1 cellular context compared by ENCODE assay signal in the genomic region with DNA sequence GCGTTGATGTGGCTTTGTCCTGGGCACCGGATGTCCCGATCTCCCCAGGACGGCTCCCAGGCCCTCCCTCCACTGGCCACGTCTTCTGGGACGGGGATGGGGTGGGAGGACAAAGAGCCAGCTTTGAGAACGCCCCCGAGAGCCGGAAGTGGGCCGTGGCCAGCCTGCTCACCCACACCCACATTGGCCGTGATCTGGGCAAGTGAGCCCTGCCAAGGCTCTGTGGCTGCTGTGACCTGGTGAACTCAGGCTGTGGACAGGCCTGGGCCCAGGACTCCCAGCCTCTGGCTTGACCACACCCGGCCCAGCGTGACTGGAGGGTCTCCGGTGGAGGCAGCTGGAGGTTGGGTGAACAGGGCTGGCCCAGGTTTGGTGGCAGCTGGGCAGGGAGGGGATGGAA.
A peak's percentile ranks its signal among the peaks of the same experiment; 100 is the strongest.
TF ChIP-seq lines count a peak whose summit lies in the region.

No MANE protein-coding gene starts in this region.

TF ChIP-seq in HepG2, 621 proteins besides CTCF, POLR2A, EP300 and RAD21:
- TF ChIP-seq PHF21A (CRISPR knock-in tag; IDR thresholded peaks at IDR 0.05) (no peak), ARID2 (CRISPR knock-in tag; IDR thresholded peaks at IDR 0.05; ENCODE audit: borderline replicate concordance) (no peak), ZNF562 (CRISPR knock-in tag; IDR thresholded peaks at IDR 0.05; ENCODE audit: borderline replicate concordance) (no peak), GABPB1 (CRISPR knock-in tag; IDR thresholded peaks at IDR 0.05) (peak; percentile 42), NR2F2 (IDR thresholded peaks at IDR 0.05; ENCODE audit: borderline replicate concordance, low read depth) (no peak), ZNF788 (CRISPR knock-in tag; IDR thresholded peaks at IDR 0.05; ENCODE audit: borderline replicate concordance) (no peak), EEA1 (CRISPR knock-in tag; IDR thresholded peaks at IDR 0.05; ENCODE audit: borderline replicate concordance) (0 out of 2 replicates have a peak, but pooled peaks have one; percentile 6), PLRG1 (conservative IDR thresholded peaks at IDR 0.05) (no peak), FIP1L1 (IDR thresholded peaks at IDR 0.05; ENCODE audit: borderline replicate concordance, insufficient read depth, low read depth, low read length) (no peak), FOXP1 (IDR thresholded peaks at IDR 0.05) (no peak), FOXP1 (CRISPR knock-in tag; IDR thresholded peaks at IDR 0.05) (no peak), ZNF782 (CRISPR knock-in tag; IDR thresholded peaks at IDR 0.05; ENCODE audit: borderline replicate concordance) (no peak), HNRNPUL1 (IDR thresholded peaks at IDR 0.05; ENCODE audit: low read depth, low read length) (no peak), SOX13 (IDR thresholded peaks at IDR 0.05) (no peak), SOX13 (CRISPR knock-in tag; conservative IDR thresholded peaks at IDR 0.05 in 1 of 2, IDR thresholded peaks at IDR 0.05 in 1 of 2) (no peak), SRF (IDR thresholded peaks at IDR 0.05; ENCODE audit: low read depth, low read length) (no peak), LCORL (IDR thresholded peaks at IDR 0.05) (no peak), LCORL (CRISPR knock-in tag; IDR thresholded peaks at IDR 0.05) (no peak), ZNF3 (CRISPR knock-in tag; IDR thresholded peaks at IDR 0.05) (no peak), NFKB2 (CRISPR knock-in tag; IDR thresholded peaks at IDR 0.05; ENCODE audit: borderline replicate concordance) (no peak), BORCS8-MEF2B (CRISPR knock-in tag; IDR thresholded peaks at IDR 0.05) (0 out of 2 replicates have a peak, but pooled peaks have one; percentile 8), MBNL3 (CRISPR knock-in tag; conservative IDR thresholded peaks at IDR 0.05) (no peak), DNMT3B (CRISPR knock-in tag; conservative IDR thresholded peaks at IDR 0.05) (no peak), RBM39 (IDR thresholded peaks at IDR 0.05; ENCODE audit: low read depth, low read length, poor library complexity, severe bottlenecking) (peak; percentile 4), ZMYM3 (CRISPR knock-in tag; IDR thresholded peaks at IDR 0.05) (no peak), ZSCAN22 (CRISPR knock-in tag; IDR thresholded peaks at IDR 0.05) (no peak), ZNF207 (IDR thresholded peaks at IDR 0.05; ENCODE audit: borderline replicate concordance) (no peak), ZNF737 (CRISPR knock-in tag; IDR thresholded peaks at IDR 0.05; ENCODE audit: borderline replicate concordance) (no peak), GATAD2A (CRISPR knock-in tag; IDR thresholded peaks at IDR 0.05) (no peak), ZNF543 (CRISPR knock-in tag; IDR thresholded peaks at IDR 0.05) (no peak)
- TF ChIP-seq, protein P1, sequence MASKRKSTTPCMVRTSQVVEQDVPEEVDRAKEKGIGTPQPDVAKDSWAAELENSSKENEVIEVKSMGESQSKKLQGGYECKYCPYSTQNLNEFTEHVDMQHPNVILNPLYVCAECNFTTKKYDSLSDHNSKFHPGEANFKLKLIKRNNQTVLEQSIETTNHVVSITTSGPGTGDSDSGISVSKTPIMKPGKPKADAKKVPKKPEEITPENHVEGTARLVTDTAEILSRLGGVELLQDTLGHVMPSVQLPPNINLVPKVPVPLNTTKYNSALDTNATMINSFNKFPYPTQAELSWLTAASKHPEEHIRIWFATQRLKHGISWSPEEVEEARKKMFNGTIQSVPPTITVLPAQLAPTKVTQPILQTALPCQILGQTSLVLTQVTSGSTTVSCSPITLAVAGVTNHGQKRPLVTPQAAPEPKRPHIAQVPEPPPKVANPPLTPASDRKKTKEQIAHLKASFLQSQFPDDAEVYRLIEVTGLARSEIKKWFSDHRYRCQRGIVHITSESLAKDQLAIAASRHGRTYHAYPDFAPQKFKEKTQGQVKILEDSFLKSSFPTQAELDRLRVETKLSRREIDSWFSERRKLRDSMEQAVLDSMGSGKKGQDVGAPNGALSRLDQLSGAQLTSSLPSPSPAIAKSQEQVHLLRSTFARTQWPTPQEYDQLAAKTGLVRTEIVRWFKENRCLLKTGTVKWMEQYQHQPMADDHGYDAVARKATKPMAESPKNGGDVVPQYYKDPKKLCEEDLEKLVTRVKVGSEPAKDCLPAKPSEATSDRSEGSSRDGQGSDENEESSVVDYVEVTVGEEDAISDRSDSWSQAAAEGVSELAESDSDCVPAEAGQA (IDR thresholded peaks at IDR 0.05; ENCODE audit: low read depth), result no peak
- TF ChIP-seq, protein P1 (CRISPR knock-in tag; IDR thresholded peaks at IDR 0.05; ENCODE audit: borderline replicate concordance), result no peak
- TF ChIP-seq, protein P2, sequence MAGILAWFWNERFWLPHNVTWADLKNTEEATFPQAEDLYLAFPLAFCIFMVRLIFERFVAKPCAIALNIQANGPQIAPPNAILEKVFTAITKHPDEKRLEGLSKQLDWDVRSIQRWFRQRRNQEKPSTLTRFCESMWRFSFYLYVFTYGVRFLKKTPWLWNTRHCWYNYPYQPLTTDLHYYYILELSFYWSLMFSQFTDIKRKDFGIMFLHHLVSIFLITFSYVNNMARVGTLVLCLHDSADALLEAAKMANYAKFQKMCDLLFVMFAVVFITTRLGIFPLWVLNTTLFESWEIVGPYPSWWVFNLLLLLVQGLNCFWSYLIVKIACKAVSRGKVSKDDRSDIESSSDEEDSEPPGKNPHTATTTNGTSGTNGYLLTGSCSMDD (CRISPR knock-in tag; IDR thresholded peaks at IDR 0.05), result no peak
- TF ChIP-seq, protein P3, sequence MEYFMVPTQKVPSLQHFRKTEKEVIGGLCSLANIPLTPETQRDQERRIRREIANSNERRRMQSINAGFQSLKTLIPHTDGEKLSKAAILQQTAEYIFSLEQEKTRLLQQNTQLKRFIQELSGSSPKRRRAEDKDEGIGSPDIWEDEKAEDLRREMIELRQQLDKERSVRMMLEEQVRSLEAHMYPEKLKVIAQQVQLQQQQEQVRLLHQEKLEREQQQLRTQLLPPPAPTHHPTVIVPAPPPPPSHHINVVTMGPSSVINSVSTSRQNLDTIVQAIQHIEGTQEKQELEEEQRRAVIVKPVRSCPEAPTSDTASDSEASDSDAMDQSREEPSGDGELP (IDR thresholded peaks at IDR 0.05; ENCODE audit: borderline replicate concordance, low read depth), result no peak
- TF ChIP-seq, protein P4, sequence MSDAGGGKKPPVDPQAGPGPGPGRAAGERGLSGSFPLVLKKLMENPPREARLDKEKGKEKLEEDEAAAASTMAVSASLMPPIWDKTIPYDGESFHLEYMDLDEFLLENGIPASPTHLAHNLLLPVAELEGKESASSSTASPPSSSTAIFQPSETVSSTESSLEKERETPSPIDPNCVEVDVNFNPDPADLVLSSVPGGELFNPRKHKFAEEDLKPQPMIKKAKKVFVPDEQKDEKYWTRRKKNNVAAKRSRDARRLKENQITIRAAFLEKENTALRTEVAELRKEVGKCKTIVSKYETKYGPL (CRISPR knock-in tag; IDR thresholded peaks at IDR 0.05), result no peak
- TF ChIP-seq, protein P5, sequence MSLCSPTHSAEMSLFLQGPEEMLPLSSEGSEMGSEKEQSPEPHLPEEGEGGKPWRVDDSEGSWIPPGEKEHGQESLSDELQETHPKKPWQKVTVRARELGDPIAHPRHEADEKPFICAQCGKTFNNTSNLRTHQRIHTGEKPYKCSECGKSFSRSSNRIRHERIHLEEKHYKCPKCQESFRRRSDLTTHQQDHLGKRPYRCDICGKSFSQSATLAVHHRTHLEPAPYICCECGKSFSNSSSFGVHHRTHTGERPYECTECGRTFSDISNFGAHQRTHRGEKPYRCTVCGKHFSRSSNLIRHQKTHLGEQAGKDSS (CRISPR knock-in tag; IDR thresholded peaks at IDR 0.05; ENCODE audit: borderline replicate concordance, low read depth), result no peak
- TF ChIP-seq, protein P6, sequence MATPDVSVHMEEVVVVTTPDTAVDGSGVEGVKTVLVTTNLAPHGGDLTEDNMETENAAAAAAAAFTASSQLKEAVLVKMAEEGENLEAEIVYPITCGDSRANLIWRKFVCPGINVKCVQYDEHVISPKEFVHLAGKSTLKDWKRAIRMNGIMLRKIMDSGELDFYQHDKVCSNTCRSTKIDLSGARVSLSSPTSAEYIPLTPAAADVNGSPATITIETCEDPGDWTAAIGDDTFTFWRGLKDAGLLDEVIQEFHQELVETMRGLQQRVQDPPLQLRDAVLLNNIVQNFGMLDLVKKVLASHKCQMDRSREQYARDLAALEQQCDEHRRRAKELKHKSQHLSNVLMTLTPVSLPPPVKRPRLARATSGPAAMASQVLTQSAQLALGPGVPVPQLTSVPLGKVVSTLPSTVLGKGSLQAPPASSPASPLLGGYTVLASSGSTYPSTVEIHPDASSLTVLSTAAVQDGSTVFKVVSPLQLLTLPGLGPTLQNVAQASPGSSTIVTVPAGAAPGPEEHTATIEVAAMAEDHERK (CRISPR knock-in tag; IDR thresholded peaks at IDR 0.05; ENCODE audit: low read depth), result no peak
